ENCODE assay signal across 1 cellular context in genomic region chr9:137270929-137271695, GRCh38.
A peak's percentile ranks its signal among the peaks of the same experiment; 100 is the strongest.
TF ChIP-seq lines count a peak whose summit lies in the region.

No MANE protein-coding gene starts in this region.

TF ChIP-seq in K562, 482 proteins besides CTCF, POLR2A, EP300 and RAD21:
- TF ChIP-seq SAFB2 (IDR thresholded peaks at IDR 0.05; ENCODE audit: borderline replicate concordance, low read depth, low read length, severe bottlenecking) (no peak), POLR2G (IDR thresholded peaks at IDR 0.05; ENCODE audit: low read depth, low read length) (peak; percentile 56; the same call in 1 of the 2 replicates)
